ENCODE assay signal across 8 cellular contexts in genomic region chr6:136113736-136114173, GRCh38.
A peak's percentile ranks its signal among the peaks of the same experiment; 100 is the strongest.
DNase-seq lines count a peak whose midpoint lies in the region; ATAC-seq, FAIRE-seq and TF ChIP-seq lines count a peak whose summit lies in the region.

No MANE protein-coding gene starts in this region.

- intact Hi-C loops in CD4-positive, alpha-beta T cell (cut with DNase I, micrococcal nuclease) = no loop called here

- H3K27ac Mint-ChIP-seq in CD4-positive, alpha-beta T cell = no peak overlapping the region

- no peak overlapping the region for H3K27ac ChIP-seq in CD4-positive, alpha-beta T cell (ENCODE audit: low read depth, low read length)
- peak overlapping the region in 3 of 4 donors; percentile 49 to 51 (median 51) for H3K27ac ChIP-seq in gastroesophageal sphincter

- peak; percentile 49 for ATAC-seq in CD4-positive, alpha-beta T cell (ENCODE audit: poor library complexity)
- ATAC-seq in SK-N-SH treated with all-trans-retinoic acid at 6 μM for 48 hours (peak; percentile 96), gastroesophageal sphincter (peak; percentile 85)

- TF ChIP-seq POLR2A in NB4 (IDR thresholded peaks at IDR 0.05; ENCODE audit: extremely low read depth, insufficient read length) (no peak), gastroesophageal sphincter (IDR thresholded peaks at IDR 0.05) (no peak)

- CTCF ChIA-PET in CD4-positive, alpha-beta T cell (lab: Charles Lee) = no interaction called here

- no peak for DNase-seq in CD4-positive, alpha-beta T cell
- DNase-seq in NB4 (ENCODE audit: low read depth) = peak; percentile 76
- peak; percentile 85 for DNase-seq in renal cortical epithelial cell (ENCODE audit: low read depth)
- no peak for DNase-seq in LoVo (ENCODE audit: low spot score)
- no peak for DNase-seq in HUDEP-2 (lab: John Stamatoyannopoulos, UW; ENCODE audit: unreplicated experiment in 76 of 76)
- no peak for DNase-seq in frontal cortex (ENCODE audit: low spot score in 2 of 2)

- H3K4me3 Mint-ChIP-seq in CD4-positive, alpha-beta T cell = no peak overlapping the region

- H3K27me3 ChIP-seq in CD4-positive, alpha-beta T cell (ENCODE audit: control insufficient read depth, insufficient read depth, low read length) = no peaks in the 10 kb centered on the region
- no peaks in the 10 kb centered on the region for H3K27me3 ChIP-seq in gastroesophageal sphincter

- peaks cover 2 to 16% (median 7%) of the 10 kb centered on the region in 3 donors for H3K4me1 ChIP-seq in gastroesophageal sphincter

- H3K4me3 ChIP-seq in NB4 (ENCODE audit: low read depth, low read length) (no peak overlapping the region), gastroesophageal sphincter (no peak overlapping the region)

- H3K4me1 Mint-ChIP-seq in CD4-positive, alpha-beta T cell (ENCODE audit: low read depth) = no peaks in the 10 kb centered on the region

- H3K9me3 ChIP-seq in CD4-positive, alpha-beta T cell (ENCODE audit: control insufficient read depth, low read length) = no peaks in the 10 kb centered on the region
- no peaks in the 10 kb centered on the region for H3K9me3 ChIP-seq in gastroesophageal sphincter

- no peak for TF ChIP-seq CTCF in CD4-positive, alpha-beta T cell (IDR thresholded peaks at IDR 0.05)
- TF ChIP-seq CTCF in NB4 (IDR thresholded peaks at IDR 0.05; ENCODE audit: low read depth, low read length) (no peak), gastroesophageal sphincter (IDR thresholded peaks at IDR 0.05) (no peak)

- 2 to 10% methylated on average over 5 of the region's 5 CpGs for WGBS in gastroesophageal sphincter (ENCODE audit: low coverage in 1 of 2), 2 donors

- no peaks in the 10 kb centered on the region for H3K36me3 ChIP-seq in gastroesophageal sphincter

- H3K9me3 Mint-ChIP-seq in CD4-positive, alpha-beta T cell = no peaks in the 10 kb centered on the region

- no peak for TF ChIP-seq EP300 in gastroesophageal sphincter (IDR thresholded peaks at IDR 0.05)

- POLR2A ChIA-PET in CD4-positive, alpha-beta T cell (lab: Charles Lee) = no interaction called here

- no peak for FAIRE-seq in frontal cortex (lab: Jason Lieb, UNC)

- no peaks in the 10 kb centered on the region for H3K36me3 Mint-ChIP-seq in CD4-positive, alpha-beta T cell (ENCODE audit: low read depth)

- H3K27me3 Mint-ChIP-seq in CD4-positive, alpha-beta T cell = no peaks in the 10 kb centered on the region

TF ChIP-seq in SK-N-SH treated with all-trans-retinoic acid at 6 μM for 48 hours, 23 proteins besides CTCF, POLR2A, EP300 and RAD21:
- no peak for TF ChIP-seq CSRNP3 (CRISPR knock-in tag; IDR thresholded peaks at IDR 0.05)
- TF ChIP-seq TCF4 (CRISPR knock-in tag; IDR thresholded peaks at IDR 0.05; ENCODE audit: borderline replicate concordance) = peak; percentile 75; the same call in 1 of the 2 replicates
- TF ChIP-seq TSHZ2 (CRISPR knock-in tag; IDR thresholded peaks at IDR 0.05) = peak; percentile 66; the same call in 1 of the 2 replicates
- TF ChIP-seq ZFP3 (CRISPR knock-in tag; IDR thresholded peaks at IDR 0.05) = no peak
- TF ChIP-seq CREB5 (CRISPR knock-in tag; IDR thresholded peaks at IDR 0.05; ENCODE audit: low read depth) = no peak
- TF ChIP-seq POU6F1 (CRISPR knock-in tag; IDR thresholded peaks at IDR 0.05; ENCODE audit: borderline replicate concordance, low read depth) = no peak
- no peak for TF ChIP-seq ESRRG (CRISPR knock-in tag; IDR thresholded peaks at IDR 0.05)
- TF ChIP-seq TOX (CRISPR knock-in tag; IDR thresholded peaks at IDR 0.05; ENCODE audit: borderline replicate concordance) = no peak
- TF ChIP-seq ZNF70 (CRISPR knock-in tag; IDR thresholded peaks at IDR 0.05) = no peak
- no peak for TF ChIP-seq BACH2 (CRISPR knock-in tag; IDR thresholded peaks at IDR 0.05; ENCODE audit: borderline replicate concordance)
- peak; percentile 85 for TF ChIP-seq SNAI2 (CRISPR knock-in tag; IDR thresholded peaks at IDR 0.05)
- 0 out of 2 replicates have a peak, but pooled peaks have one; percentile 70 for TF ChIP-seq CSDC2 (CRISPR knock-in tag; IDR thresholded peaks at IDR 0.05)
- TF ChIP-seq OSR1 (CRISPR knock-in tag; IDR thresholded peaks at IDR 0.05) = no peak

Comparison
In these comparisons a context has a peak if more than half of its experiments do, and no peak if none do; other contexts are left out.
1. DNase-seq: peak in NB4 (single experiment) and renal cortical epithelial cell (single experiment); none in CD4-positive, alpha-beta T cell (0 of 10), LoVo (single experiment), HUDEP-2 (0 of 76) and frontal cortex (0 of 2).
2. Peak in every context shown above with its lines, with median percentiles within 50 percentile points of each other: ATAC-seq.